Comparison of ENCODE assay signal across 8 cellular contexts in the genomic region with DNA sequence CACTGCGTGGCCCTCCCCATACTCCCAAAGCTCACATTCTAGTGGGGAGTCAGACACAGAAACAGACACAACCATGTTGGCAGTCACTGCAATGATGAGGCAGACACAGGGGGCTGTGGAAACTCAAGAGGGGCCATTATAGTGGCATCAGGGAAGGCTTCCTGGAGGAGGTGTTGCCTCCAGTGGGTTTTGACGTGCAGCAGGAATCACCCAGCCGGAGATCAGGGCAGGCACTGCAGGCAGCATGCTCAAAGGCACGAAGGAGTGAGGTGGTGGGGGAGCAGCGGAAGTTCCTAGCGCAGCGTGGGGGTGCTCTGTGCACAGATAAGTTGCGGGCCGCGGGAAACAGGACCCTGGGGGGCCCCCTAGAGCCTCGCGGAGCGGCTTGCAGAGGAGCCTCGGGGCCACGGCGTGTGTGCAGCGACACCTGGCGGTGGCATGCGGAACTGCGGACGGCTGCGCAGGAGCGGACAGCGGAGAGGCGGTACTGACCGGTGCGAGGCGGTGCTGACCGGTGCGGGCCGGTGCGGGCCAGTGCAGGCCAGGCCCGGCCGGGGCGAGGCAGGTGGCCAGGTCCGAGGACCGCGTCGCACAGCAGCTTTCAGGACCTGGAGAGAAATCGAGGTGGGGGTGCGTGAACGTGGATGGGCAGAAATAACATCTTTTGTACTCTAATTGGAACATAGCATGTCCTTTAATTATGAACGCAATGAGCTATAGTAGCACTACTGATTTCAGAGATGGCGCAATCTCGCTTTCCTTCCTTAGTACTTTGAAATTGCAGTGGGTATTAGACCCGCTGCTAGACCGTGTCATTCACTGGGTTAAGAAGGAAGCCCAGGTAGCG.
DNase-seq lines count a peak whose midpoint lies in the region.

No MANE protein-coding gene starts in this region.

- no peak overlapping the region for H3K27ac ChIP-seq in effector memory CD4-positive, alpha-beta T cell (ENCODE audit: insufficient read depth, low read length, poor library complexity, severe bottlenecking)
- H3K27ac ChIP-seq in mesodermal cell (ENCODE audit: low read depth, low read length, severe bottlenecking) = peak overlapping the region; percentile 67

- DNase-seq in EL (peak; percentile 69), HAP-1 (ENCODE audit: low spot score in 2 of 2) (peak; percentile 63 to 91), NK-92 (lab: John Stamatoyannopoulos, UW; ENCODE audit: unreplicated experiment) (peak; percentile 26), NCI-H2029 (lab: John Stamatoyannopoulos, UW) (no peak)
- DNase-seq in activated CD8-positive, alpha-beta memory T cell treated with anti-CD3 and anti-CD28 coated beads for 4 hours (ENCODE audit: low read depth in 2 of 2) = peak; percentile 54
- DNase-seq in effector memory CD4-positive, alpha-beta T cell = peak; percentile 51 to 64 (median 55)
- peak; percentile 58 to 65 for DNase-seq in stimulated activated CD8-positive, alpha-beta memory T cell treated with anti-CD3 and anti-CD28 coated beads, Interleukin-2, amount 100 ng/mL, for 1 hour (ENCODE audit: low read depth in 2 of 2)

- H3K27me3 ChIP-seq in HAP-1 (ENCODE audit: low read depth) = no peaks in the 10 kb centered on the region; the same call in 1 of the 2 replicates
- peaks cover 4% of the 10 kb centered on the region for H3K27me3 ChIP-seq in effector memory CD4-positive, alpha-beta T cell (replicated peaks; ENCODE audit: control insufficient read depth, insufficient read depth, low read length, poor library complexity, severe bottlenecking)

- peaks cover 30% of the 10 kb centered on the region for H3K4me1 ChIP-seq in HAP-1
- peaks cover 47% of the 10 kb centered on the region for H3K4me1 ChIP-seq in effector memory CD4-positive, alpha-beta T cell (ENCODE audit: control insufficient read depth, insufficient read depth, low read length, poor library complexity, severe bottlenecking)
- peaks cover 19% of the 10 kb centered on the region for H3K4me1 ChIP-seq in mesodermal cell (ENCODE audit: control insufficient read depth, insufficient read depth, low read length, poor library complexity, severe bottlenecking)

- H3K9me3 ChIP-seq in HAP-1 (no peaks in the 10 kb centered on the region), mesodermal cell (ENCODE audit: control insufficient read depth, low read length) (no peaks in the 10 kb centered on the region)
- no peaks in the 10 kb centered on the region for H3K9me3 ChIP-seq in effector memory CD4-positive, alpha-beta T cell (ENCODE audit: control insufficient read depth, low read length)

- H3K36me3 ChIP-seq in HAP-1 (replicated peaks) = no peaks in the 10 kb centered on the region
- H3K36me3 ChIP-seq in effector memory CD4-positive, alpha-beta T cell (ENCODE audit: control insufficient read depth, insufficient read depth, low read length) = no peaks in the 10 kb centered on the region
- H3K36me3 ChIP-seq in mesodermal cell (ENCODE audit: control insufficient read depth, insufficient read depth, low read length) = no peaks in the 10 kb centered on the region

- H3K4me3 ChIP-seq in HAP-1 (peak overlapping the region; percentile 15), mesodermal cell (ENCODE audit: extremely low read depth, insufficient read depth, low read length, poor library complexity, severe bottlenecking) (peak overlapping the region; percentile 5)
- H3K4me3 ChIP-seq in effector memory CD4-positive, alpha-beta T cell (ENCODE audit: insufficient read depth, low read depth, low read length, poor library complexity, severe bottlenecking) = no peak overlapping the region

- in situ Hi-C loops in HAP-1 (cut with MboI; ENCODE audit: low sequenced_read_pairs) = loop anchor here (5.0 to 25.0 kb wide), 2 partner anchors 232 to 462 kb away; a partner anchor contains a TSS

- WGBS in mesodermal cell (ENCODE audit: insufficient coverage in 2 of 2), 2 experiments = 14 to 20% methylated on average over 38 to 48 of the region's 48 CpGs
